Comparison of ENCODE assay signal across 8 cellular contexts in the genomic region with DNA sequence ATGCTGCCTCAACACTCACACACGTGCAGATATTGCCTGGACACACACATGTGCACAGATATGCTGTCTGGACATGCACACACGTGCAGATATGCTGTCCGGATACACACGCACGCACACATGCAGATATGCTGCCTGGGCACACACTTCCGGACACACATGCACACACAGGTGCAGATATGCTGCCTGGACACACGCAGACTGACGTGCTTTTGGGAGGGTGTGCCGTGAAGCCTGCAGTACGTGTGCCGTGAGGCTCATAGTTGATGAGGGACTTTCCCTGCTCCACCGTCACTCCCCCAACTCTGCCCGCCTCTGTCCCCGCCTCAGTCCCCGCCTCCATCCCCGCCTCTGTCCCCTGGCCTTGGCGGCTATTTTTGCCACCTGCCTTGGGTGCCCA. TPM values are rescaled to one million over a fixed set of nuclear protein-coding genes. Genes with fewer than 3 reads are reported as not detected.
DNase-seq lines count a peak whose midpoint lies in the region; ATAC-seq and TF ChIP-seq lines count a peak whose summit lies in the region.

No MANE protein-coding gene starts in this region.

- peak; percentile 48 for DNase-seq in Calu3
- DNase-seq in IMR-90 = peak; percentile 21
- peak; percentile 50 for DNase-seq in activated naive CD8-positive, alpha-beta T cell treated with anti-CD3 and anti-CD28 coated beads for 36 hours
- peak; percentile 32 for DNase-seq in stimulated activated CD4-positive, alpha-beta T cell treated with anti-CD3 and anti-CD28 coated beads, Interleukin-12 subunit alpha, Interleukin-12 subunit beta, amount 100 ng/mL, for 4 hours
- no peak for DNase-seq in globus pallidus (ENCODE audit: low spot score)
- DNase-seq in activated gamma-delta T cell (lab: John Stamatoyannopoulos, UW) = no peak

- no peaks in the 10 kb centered on the region for H3K27me3 ChIP-seq in IMR-90 (ENCODE audit: control insufficient read depth, insufficient read depth, low read length)

- no peak overlapping the region for H3K4me3 ChIP-seq in IMR-90 (ENCODE audit: insufficient read depth, low read depth, low read length)

- H3K9ac ChIP-seq in IMR-90 (ENCODE audit: low read depth, low read length) = no peak overlapping the region

- no TSS peak for BruUV-seq in Calu3 (replicated peaks; lab: Mats Ljungman, UMichigan)
- BruUV-seq in IMR-90 (replicated peaks; lab: Mats Ljungman, UMichigan) = no TSS peak

- H3K36me3 ChIP-seq in IMR-90 (ENCODE audit: control insufficient read depth, insufficient read depth, low read length) = peaks cover 23% of the 10 kb centered on the region

- no peak overlapping the region for H4K8ac ChIP-seq in IMR-90 (ENCODE audit: low read depth in 2 of 2, low read length in 2 of 2)

- 81% methylated on average over 6 of the region's 17 CpGs; no CpG with 5 or more reads in 1 of the 2 experiments for WGBS in IMR-90 (ENCODE audit: extremely low coverage in 2 of 2, insufficient read length in 1 of 2), 2 experiments

- H3K4me1 Mint-ChIP-seq in Calu3 (ENCODE audit: low read depth, unreplicated experiment) = no peaks in the 10 kb centered on the region
- peaks cover 4% of the 10 kb centered on the region for H3K4me1 Mint-ChIP-seq in activated naive CD8-positive, alpha-beta T cell treated with anti-CD3 and anti-CD28 coated beads for 36 hours

- no peak overlapping the region for H3K4me2 ChIP-seq in IMR-90 (ENCODE audit: low read depth, low read length)

- TF ChIP-seq CTCF in Calu3 (IDR thresholded peaks at IDR 0.05; ENCODE audit: unreplicated experiment) (no peak), IMR-90 (conservative IDR thresholded peaks at IDR 0.05; ENCODE audit: low read depth, low read length) (no peak)

- intact Hi-C loops in Calu3 (cut with micrococcal nuclease; ENCODE audit: unreplicated experiment) = no loop called here
- intact Hi-C loops in IMR-90 (cut with micrococcal nuclease) = no loop called here

- H3K9me3 Mint-ChIP-seq in Calu3 (ENCODE audit: low read depth, unreplicated experiment) = no peaks in the 10 kb centered on the region
- no peaks in the 10 kb centered on the region for H3K9me3 Mint-ChIP-seq in activated naive CD8-positive, alpha-beta T cell treated with anti-CD3 and anti-CD28 coated beads for 36 hours

- 0 out of 2 replicates have a peak overlapping the region, but pooled peaks have one; percentile 76 for H2AK5ac ChIP-seq in IMR-90 (ENCODE audit: low read depth, low read length)

- H3K27me3 Mint-ChIP-seq in Calu3 (ENCODE audit: unreplicated experiment) = no peaks in the 10 kb centered on the region
- no peaks in the 10 kb centered on the region for H3K27me3 Mint-ChIP-seq in activated naive CD8-positive, alpha-beta T cell treated with anti-CD3 and anti-CD28 coated beads for 36 hours

- TF ChIP-seq RAD21 in IMR-90 (IDR thresholded peaks at IDR 0.05; ENCODE audit: low read length) = no peak

- POLR2A ChIA-PET in IMR-90 (lab: Charles Lee; ENCODE audit: unreplicated experiment) = no interaction called here

- H3K56ac ChIP-seq in IMR-90 (ENCODE audit: extremely low read depth, insufficient read depth, low read length) = no peak overlapping the region

- no peak overlapping the region for H2BK5ac ChIP-seq in IMR-90 (ENCODE audit: low read depth, low read length, poor library complexity, severe bottlenecking)

- no peaks in the 10 kb centered on the region for H3K79me1 ChIP-seq in IMR-90 (ENCODE audit: low read depth in 1 of 2, low read length in 2 of 2)

- no peak overlapping the region for H2BK15ac ChIP-seq in IMR-90 (ENCODE audit: low read depth, low read length)

- H3K4ac ChIP-seq in IMR-90 (ENCODE audit: low read depth, low read length) = no peak overlapping the region

- H3K27ac ChIP-seq in IMR-90 (ENCODE audit: insufficient read depth, low read length) = no peak overlapping the region

- H3K4me1 ChIP-seq in IMR-90 (ENCODE audit: control insufficient read depth, insufficient read depth, low read length) = peaks cover 4% of the 10 kb centered on the region; the same call in 1 of the 2 replicates

- H2BK20ac ChIP-seq in IMR-90 (ENCODE audit: low read depth, low read length) = no peak overlapping the region

- in situ Hi-C loops in IMR-90 (cut with MboI; ENCODE audit: low sequenced_read_pairs) = no loop called here

- H3K18ac ChIP-seq in IMR-90 (ENCODE audit: low read depth, low read length) = no peak overlapping the region

- H2AK9ac ChIP-seq in IMR-90 (replicated peaks; ENCODE audit: low read depth, low read length, poor library complexity) = no peak overlapping the region

- H3K23ac ChIP-seq in IMR-90 (ENCODE audit: low read depth, low read length) = no peak overlapping the region

- peaks cover 9% of the 10 kb centered on the region; the same call in 1 of the 2 replicates for H4K20me1 ChIP-seq in IMR-90 (ENCODE audit: insufficient read depth, low read length)

- no peak overlapping the region for H4K91ac ChIP-seq in IMR-90 (ENCODE audit: insufficient read depth, low read depth, low read length)

- H3K9me1 ChIP-seq in IMR-90 (ENCODE audit: insufficient read depth, low read length) = peaks cover 11% of the 10 kb centered on the region

- peak overlapping the region; percentile 5 for H2AFZ ChIP-seq in IMR-90 (replicated peaks; ENCODE audit: low read length, poor library complexity)

- H3K14ac ChIP-seq in IMR-90 (replicated peaks; ENCODE audit: low read depth, low read length) = no peak overlapping the region

- TF ChIP-seq POLR2A in IMR-90 (IDR thresholded peaks at IDR 0.05; ENCODE audit: low read depth, low read length) = no peak

- H3K4me3 Mint-ChIP-seq in Calu3 (ENCODE audit: low read depth, unreplicated experiment) = no peak overlapping the region
- no peak overlapping the region for H3K4me3 Mint-ChIP-seq in activated naive CD8-positive, alpha-beta T cell treated with anti-CD3 and anti-CD28 coated beads for 36 hours

- dilution Hi-C loops in IMR-90 (cut with HindIII; ENCODE audit: low sequenced_read_pairs, unreplicated experiment) = no loop called here

- H2BK120ac ChIP-seq in IMR-90 (ENCODE audit: low read depth, low read length) = no peak overlapping the region

- no peak overlapping the region for H3K27ac Mint-ChIP-seq in Calu3 (ENCODE audit: unreplicated experiment)
- H3K27ac Mint-ChIP-seq in activated naive CD8-positive, alpha-beta T cell treated with anti-CD3 and anti-CD28 coated beads for 36 hours = no peak overlapping the region

- no peak overlapping the region for H4K5ac ChIP-seq in IMR-90 (ENCODE audit: low read depth, low read length)

- CTCF ChIA-PET in Calu3 (lab: Charles Lee) (no interaction called here), IMR-90 (lab: Yijun Ruan, JAX) (no interaction called here)

- H3K36me3 Mint-ChIP-seq in Calu3 (ENCODE audit: insufficient read depth, unreplicated experiment) = peaks cover 30% of the 10 kb centered on the region
- peaks cover 6% of the 10 kb centered on the region for H3K36me3 Mint-ChIP-seq in activated naive CD8-positive, alpha-beta T cell treated with anti-CD3 and anti-CD28 coated beads for 36 hours

- ATAC-seq in GM19463 (IDR thresholded peaks at IDR 0.05; ENCODE audit: unreplicated experiment) (peak; percentile 63), IMR-90 (ENCODE audit: low read depth) (peak; percentile 61), HG03025 (IDR thresholded peaks at IDR 0.05; ENCODE audit: low FRiP score, unreplicated experiment) (no peak)

- no peaks in the 10 kb centered on the region for H3K9me3 ChIP-seq in IMR-90 (ENCODE audit: control insufficient read depth, insufficient read depth, low read length)

TF ChIP-seq in IMR-90, 13 proteins besides CTCF, POLR2A, EP300 and RAD21 (continues in another document):
- TF ChIP-seq MAZ (IDR thresholded peaks at IDR 0.05; ENCODE audit: borderline replicate concordance, low read depth, low read length) (no peak), BHLHE40 (IDR thresholded peaks at IDR 0.05; ENCODE audit: low read depth, low read length) (no peak), RFX5 (IDR thresholded peaks at IDR 0.05; ENCODE audit: low read depth, low read length) (no peak), RCOR1 (IDR thresholded peaks at IDR 0.05; ENCODE audit: insufficient replicate concordance, low read length) (no peak), CEBPB (IDR thresholded peaks at IDR 0.05; ENCODE audit: low read depth, low read length) (no peak)
- TF ChIP-seq, protein P1, sequence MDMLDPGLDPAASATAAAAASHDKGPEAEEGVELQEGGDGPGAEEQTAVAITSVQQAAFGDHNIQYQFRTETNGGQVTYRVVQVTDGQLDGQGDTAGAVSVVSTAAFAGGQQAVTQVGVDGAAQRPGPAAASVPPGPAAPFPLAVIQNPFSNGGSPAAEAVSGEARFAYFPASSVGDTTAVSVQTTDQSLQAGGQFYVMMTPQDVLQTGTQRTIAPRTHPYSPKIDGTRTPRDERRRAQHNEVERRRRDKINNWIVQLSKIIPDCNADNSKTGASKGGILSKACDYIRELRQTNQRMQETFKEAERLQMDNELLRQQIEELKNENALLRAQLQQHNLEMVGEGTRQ (IDR thresholded peaks at IDR 0.05; ENCODE audit: low read depth, low read length) = no peak

RNA-seq across cellular contexts. Expression of a gene that starts 14.7 kb away (rescaled TPM):
- total RNA-seq in Calu3 (2022) = 36.8 and 43.2 TPM in 2 replicates
- total RNA-seq in IMR-90 (2012; rRNA removed) = 43.3 and 49.3 TPM in 2 replicates
- 78.8 and 87.3 TPM in 2 replicates for polyA plus RNA-seq in IMR-90 (2012; rRNA removed)
- polyA plus RNA-seq in IMR-90 (2012; cell fraction: cytosol; rRNA removed) = 35.7 and 111 TPM in 2 replicates
- 65.7 and 165 TPM in 2 replicates for polyA plus RNA-seq in IMR-90 (2012; cell fraction: nucleus; rRNA removed; ENCODE audit: low replicate concordance)
- 10 to 100 TPM; 17.0 to 17.2 TPM for total RNA-seq in activated naive CD8-positive, alpha-beta T cell treated with anti-CD3 and anti-CD28 coated beads for 36 hours

RNA-seq across cellular contexts. Expression of a gene that starts 32.9 kb away (rescaled TPM):
- total RNA-seq in Calu3 (2022) = 0.49 and 0.68 TPM in 2 replicates
- not detected in 2 replicates for total RNA-seq in IMR-90 (2012; rRNA removed)
- polyA plus RNA-seq in IMR-90 (2012; rRNA removed) = 0.09 and 0.13 TPM in 2 replicates
- polyA plus RNA-seq in IMR-90 (2012; cell fraction: cytosol; rRNA removed) = 0.03 and 0.05 TPM in 2 replicates
- polyA plus RNA-seq in IMR-90 (2012; cell fraction: nucleus; rRNA removed; ENCODE audit: low replicate concordance) = 0.24 and 0.40 TPM in 2 replicates
- under 1 TPM; 0.20 to 0.21 TPM for total RNA-seq in activated naive CD8-positive, alpha-beta T cell treated with anti-CD3 and anti-CD28 coated beads for 36 hours

RNA-seq across cellular contexts. Expression of a gene that starts 39.3 kb away (rescaled TPM):
- 36.9 and 38.8 TPM in 2 replicates for total RNA-seq in Calu3 (2022)
- total RNA-seq in IMR-90 (2012; rRNA removed) = 0.72 and 1.7 TPM in 2 replicates
- 12.5 and 16.7 TPM in 2 replicates for polyA plus RNA-seq in IMR-90 (2012; rRNA removed)
- 6.3 and 14.8 TPM in 2 replicates for polyA plus RNA-seq in IMR-90 (2012; cell fraction: cytosol; rRNA removed)
- 119 and 328 TPM in 2 replicates for polyA plus RNA-seq in IMR-90 (2012; cell fraction: nucleus; rRNA removed; ENCODE audit: low replicate concordance)
- 1 to 10 TPM; 6.6 to 7.1 TPM for total RNA-seq in activated naive CD8-positive, alpha-beta T cell treated with anti-CD3 and anti-CD28 coated beads for 36 hours

RNA-seq across cellular contexts. Expression of a gene that starts 52.7 kb away (rescaled TPM):
- total RNA-seq in Calu3 (2022) (8.8 and 11.8 TPM in 2 replicates), IMR-90 (2012; rRNA removed) (4.3 and 4.4 TPM in 2 replicates)
- polyA plus RNA-seq in IMR-90 (2012; rRNA removed) = 15.6 and 17.4 TPM in 2 replicates
- polyA plus RNA-seq in IMR-90 (2012; cell fraction: cytosol; rRNA removed) = 10.0 and 14.6 TPM in 2 replicates
- polyA plus RNA-seq in IMR-90 (2012; cell fraction: nucleus; rRNA removed; ENCODE audit: low replicate concordance) = 58.0 and 149 TPM in 2 replicates
- 10 to 100 TPM; 12.5 to 14.0 TPM for total RNA-seq in activated naive CD8-positive, alpha-beta T cell treated with anti-CD3 and anti-CD28 coated beads for 36 hours

Comparison
In these comparisons a context has a peak if more than half of its experiments do, and no peak if none do; other contexts are left out.
1. DNase-seq: peak in Calu3 (single experiment), IMR-90 (single experiment), activated naive CD8-positive, alpha-beta T cell treated with anti-CD3 and anti-CD28 coated beads for 36 hours (single experiment) and stimulated activated CD4-positive, alpha-beta T cell treated with anti-CD3 and anti-CD28 coated beads, Interleukin-12 subunit alpha, Interleukin-12 subunit beta, amount 100 ng/mL, for 4 hours (single experiment); none in globus pallidus (single experiment) and activated gamma-delta T cell (single experiment).